Comparison of ENCODE assay signal across 1 cellular context in genomic region chr19:506404-507285, GRCh38.
TF ChIP-seq lines count a peak whose summit lies in the region.

No MANE protein-coding gene starts in this region.

TF ChIP-seq in HepG2, 621 proteins besides CTCF, POLR2A, EP300 and RAD21 (continued from another document and continues in another):
- TF ChIP-seq NFKB2 (CRISPR knock-in tag; IDR thresholded peaks at IDR 0.05; ENCODE audit: borderline replicate concordance) (peak; percentile 62; the same call in 1 of the 2 replicates), HIVEP1 (CRISPR knock-in tag; IDR thresholded peaks at IDR 0.05) (no peak), GLI4 (CRISPR knock-in tag; IDR thresholded peaks at IDR 0.05; ENCODE audit: borderline replicate concordance) (no peak), DZIP1 (CRISPR knock-in tag; IDR thresholded peaks at IDR 0.05) (no peak), ZNF672 (CRISPR knock-in tag; IDR thresholded peaks at IDR 0.05) (no peak), NRL (CRISPR knock-in tag; IDR thresholded peaks at IDR 0.05; ENCODE audit: borderline replicate concordance) (peak; percentile 65; the same call in 1 of the 2 replicates), PHB2 (IDR thresholded peaks at IDR 0.05; ENCODE audit: partially characterized antibody) (no peak), FOXA1 (IDR thresholded peaks at IDR 0.05) (no peak), FOXA1 (CRISPR knock-in tag; IDR thresholded peaks at IDR 0.05) (peak; percentile 40; the same call in 1 of the 2 replicates), ZNF274 (CRISPR knock-in tag; IDR thresholded peaks at IDR 0.05) (no peak), FLYWCH1 (CRISPR knock-in tag; IDR thresholded peaks at IDR 0.05) (no peak), ZNF367 (CRISPR knock-in tag; IDR thresholded peaks at IDR 0.05; ENCODE audit: borderline replicate concordance) (no peak), GATA4 (IDR thresholded peaks at IDR 0.05; ENCODE audit: borderline replicate concordance, low read depth) (no peak), ZNF101 (CRISPR knock-in tag; IDR thresholded peaks at IDR 0.05; ENCODE audit: borderline replicate concordance, low read depth) (no peak), KLF12 (CRISPR knock-in tag; IDR thresholded peaks at IDR 0.05; ENCODE audit: borderline replicate concordance) (no peak; the same call in 1 of the 2 replicates), PRDM15 (CRISPR knock-in tag; IDR thresholded peaks at IDR 0.05) (0 out of 2 replicates have a peak, but pooled peaks have one; percentile 13), ZNF652 (CRISPR knock-in tag; IDR thresholded peaks at IDR 0.05; ENCODE audit: borderline replicate concordance, low read depth) (no peak), ZNF564 (CRISPR knock-in tag; IDR thresholded peaks at IDR 0.05) (no peak; the same call in 1 of the 2 replicates), ZNF800 (CRISPR knock-in tag; IDR thresholded peaks at IDR 0.05) (0 out of 2 replicates have a peak, but pooled peaks have one; percentile 67), ZNF18 (CRISPR knock-in tag; IDR thresholded peaks at IDR 0.05; ENCODE audit: insufficient replicate concordance) (peak; percentile 67), SUZ12 (IDR thresholded peaks at IDR 0.05; ENCODE audit: low read depth, low read length) (no peak), CCAR2 (optimal IDR thresholded peaks at IDR 0.05; ENCODE audit: low read depth, low read length) (no peak), GPN1 (CRISPR knock-in tag; IDR thresholded peaks at IDR 0.05; ENCODE audit: borderline replicate concordance) (no peak), E2F2 (CRISPR knock-in tag; IDR thresholded peaks at IDR 0.05; ENCODE audit: borderline replicate concordance) (no peak; the same call in 1 of the 2 replicates), SOX5 (CRISPR knock-in tag; IDR thresholded peaks at IDR 0.05; ENCODE audit: borderline replicate concordance) (no peak), ZNF543 (CRISPR knock-in tag; IDR thresholded peaks at IDR 0.05) (no peak), NFATC3 (CRISPR knock-in tag; IDR thresholded peaks at IDR 0.05) (no peak), ZNF232 (CRISPR knock-in tag; IDR thresholded peaks at IDR 0.05; ENCODE audit: borderline replicate concordance) (no peak), NBN (conservative IDR thresholded peaks at IDR 0.05) (no peak), E2F1 (CRISPR knock-in tag; IDR thresholded peaks at IDR 0.05) (peak; percentile 21; the same call in 1 of the 2 replicates), ZNF766 (CRISPR knock-in tag; IDR thresholded peaks at IDR 0.05; ENCODE audit: borderline replicate concordance) (no peak), NR1H2 (CRISPR knock-in tag; IDR thresholded peaks at IDR 0.05; ENCODE audit: borderline replicate concordance, low read depth) (no peak), ZNF790 (CRISPR knock-in tag; IDR thresholded peaks at IDR 0.05; ENCODE audit: borderline replicate concordance) (no peak), IKZF1 (IDR thresholded peaks at IDR 0.05) (no peak), PAF1 (CRISPR knock-in tag; IDR thresholded peaks at IDR 0.05) (no peak), TBX3 (IDR thresholded peaks at IDR 0.05; ENCODE audit: borderline replicate concordance) (no peak; the same call in 1 of the 2 replicates), HMGXB4 (CRISPR knock-in tag; IDR thresholded peaks at IDR 0.05; ENCODE audit: borderline replicate concordance in 1 of 2, low read depth in 1 of 2) (peak; percentile 92 to 93), ZNF768 (CRISPR knock-in tag; IDR thresholded peaks at IDR 0.05) (peak; percentile 66; the same call in 1 of the 2 replicates), FOXP1 (IDR thresholded peaks at IDR 0.05) (no peak), FOXP1 (CRISPR knock-in tag; IDR thresholded peaks at IDR 0.05) (0 out of 2 replicates have a peak, but pooled peaks have one; percentile 30), CENPX (CRISPR knock-in tag; IDR thresholded peaks at IDR 0.05) (no peak), FOXM1 (CRISPR knock-in tag; IDR thresholded peaks at IDR 0.05) (no peak), ZNF556 (CRISPR knock-in tag; IDR thresholded peaks at IDR 0.05; ENCODE audit: borderline replicate concordance) (peak; percentile 81), XRCC5 (optimal IDR thresholded peaks at IDR 0.05; ENCODE audit: low read length) (peak; percentile 93), XBP1 (CRISPR knock-in tag; IDR thresholded peaks at IDR 0.05) (no peak), ZNF34 (CRISPR knock-in tag; IDR thresholded peaks at IDR 0.05; ENCODE audit: borderline replicate concordance) (0 out of 2 replicates have a peak, but pooled peaks have one; percentile 22), ZNF251 (CRISPR knock-in tag; IDR thresholded peaks at IDR 0.05) (no peak), PHF20 (CRISPR knock-in tag; IDR thresholded peaks at IDR 0.05) (no peak), SSRP1 (CRISPR knock-in tag; IDR thresholded peaks at IDR 0.05) (no peak), YEATS4 (CRISPR knock-in tag; IDR thresholded peaks at IDR 0.05; ENCODE audit: borderline replicate concordance) (peak; percentile 63; the same call in 1 of the 2 replicates), ZNF280D (CRISPR knock-in tag; IDR thresholded peaks at IDR 0.05) (0 out of 2 replicates have a peak, but pooled peaks have one; percentile 40), MAF1 (CRISPR knock-in tag; IDR thresholded peaks at IDR 0.05; ENCODE audit: borderline replicate concordance) (peak; percentile 74; the same call in 1 of the 2 replicates), ATF7-NPFF (CRISPR knock-in tag; IDR thresholded peaks at IDR 0.05; ENCODE audit: low read depth) (0 out of 2 replicates have a peak, but pooled peaks have one; percentile 50)
